Comparison of ENCODE assay signal across 7 cellular contexts in genomic region chr12:70367268-70368141, GRCh38. TPM values are rescaled to one million over a fixed set of nuclear protein-coding genes. Genes with fewer than 3 reads are reported as not detected.
DNase-seq lines count a peak whose midpoint lies in the region; ATAC-seq, FAIRE-seq and TF ChIP-seq lines count a peak whose summit lies in the region.

No MANE protein-coding gene starts in this region.

- no peaks in the 10 kb centered on the region for H3K9me2 ChIP-seq in GM23338 (ENCODE audit: insufficient read depth)
- no peaks in the 10 kb centered on the region for H3K9me2 ChIP-seq in SU-DHL-6 (replicated peaks; ENCODE audit: insufficient read depth, low read length)

- H2AFZ ChIP-seq in GM23338 (peak overlapping the region; percentile 92), SU-DHL-6 (ENCODE audit: low read depth, low read length, severe bottlenecking) (peak overlapping the region; percentile 90)

- no peak for FAIRE-seq in pancreas (lab: Jason Lieb, UNC)

- H3K27ac ChIP-seq in GM23338 (ENCODE audit: low read depth) (no peak overlapping the region), SU-DHL-6 (ENCODE audit: low read depth, low read length) (no peak overlapping the region), gastroesophageal sphincter (peak overlapping the region in 3 of 4 donors; percentile 28 to 71 (median 55)), pancreas (no peak overlapping the region)

- H3K36me3 Mint-ChIP-seq in GM23338 (ENCODE audit: low read depth), result peaks cover 11% of the 10 kb centered on the region

- peak overlapping the region; percentile 66 for H3K9ac ChIP-seq in SU-DHL-6 (ENCODE audit: low read length)

- H3K9me3 ChIP-seq in SU-DHL-6 (ENCODE audit: insufficient read depth, low read length), result no peaks in the 10 kb centered on the region
- H3K9me3 ChIP-seq in gastroesophageal sphincter, result no peaks in the 10 kb centered on the region
- no peaks in the 10 kb centered on the region for H3K9me3 ChIP-seq in pancreas

- ATAC-seq in GM23338, result peak; percentile 2
- no peak for ATAC-seq in gastroesophageal sphincter
- ATAC-seq in pancreas, result peak in 1 of 4 donors; percentile 6
- ATAC-seq in GM18505 (IDR thresholded peaks at IDR 0.05; ENCODE audit: unreplicated experiment), result no peak

- H3K4me2 ChIP-seq in GM23338 (peak overlapping the region; percentile 97), SU-DHL-6 (ENCODE audit: low read depth, low read length, poor library complexity, severe bottlenecking) (peak overlapping the region; percentile 91)

- TF ChIP-seq EP300 in gastroesophageal sphincter (IDR thresholded peaks at IDR 0.05), result no peak

- intact Hi-C loops in pancreas (cut with DNase I), result no loop called here

- no peak for TF ChIP-seq POLR2A in gastroesophageal sphincter (IDR thresholded peaks at IDR 0.05)
- no peak for TF ChIP-seq POLR2A in GM18505 (IDR thresholded peaks at IDR 0.05; ENCODE audit: borderline replicate concordance, extremely low read depth, insufficient read depth, insufficient read length)

- peak overlapping the region; percentile 89 for H3K4me3 ChIP-seq in GM23338
- H3K4me3 ChIP-seq in SU-DHL-6 (ENCODE audit: insufficient read depth, low read length, poor library complexity, severe bottlenecking), result peak overlapping the region; percentile 93
- H3K4me3 ChIP-seq in gastroesophageal sphincter, result peak overlapping the region; percentile 47 to 80
- H3K4me3 ChIP-seq in pancreas, result peak overlapping the region; percentile 39 to 75 (median 56)

- H3K79me2 ChIP-seq in GM23338 (replicated peaks; ENCODE audit: insufficient read depth) (peaks cover 48% of the 10 kb centered on the region), SU-DHL-6 (ENCODE audit: insufficient read depth, low read length) (no peaks in the 10 kb centered on the region)

- no peaks in the 10 kb centered on the region; the same call in 1 of the 2 replicates for H3F3A ChIP-seq in GM23338 (replicated peaks; ENCODE audit: low read depth)
- peaks cover 31% of the 10 kb centered on the region for H3F3A ChIP-seq in SU-DHL-6 (ENCODE audit: insufficient read depth)

- H4K20me1 ChIP-seq in GM23338 (replicated peaks; ENCODE audit: insufficient read depth) (0 out of 2 replicates have a peak, but pooled peaks cover 3% of the 10 kb centered on the region), SU-DHL-6 (ENCODE audit: low read depth, low read length) (no peaks in the 10 kb centered on the region)

- peaks cover 23% of the 10 kb centered on the region for H3K4me1 ChIP-seq in GM23338 (ENCODE audit: insufficient read depth)
- H3K4me1 ChIP-seq in gastroesophageal sphincter, result peaks cover 0 to 23% (median 8%) of the 10 kb centered on the region in 3 donors
- peaks cover 0 to 8% (median 3%) of the 10 kb centered on the region in 3 donors for H3K4me1 ChIP-seq in pancreas

- no peak overlapping the region for H3K27ac Mint-ChIP-seq in GM23338

- peak; percentile 30 for DNase-seq in GM23338 (ENCODE audit: low spot score)
- DNase-seq in pancreas, result no peak
- DNase-seq in NCI-H1694 treated with DMSO at 0.1 percent for 48 hours (lab: John Stamatoyannopoulos, UW), result no peak
- no peak for DNase-seq in germinal center (ENCODE audit: low spot score)

- 18 to 53% methylated on average over 2 to 10 of the region's 19 CpGs for WGBS in gastroesophageal sphincter (ENCODE audit: low coverage in 1 of 2), 2 donors
- WGBS in pancreas, 2 donors, result 13 to 14% methylated on average over 19 of the region's 19 CpGs

- peaks cover 10% of the 10 kb centered on the region for H3K4me1 Mint-ChIP-seq in GM23338

- H3K36me3 ChIP-seq in GM23338 (ENCODE audit: insufficient read depth), result no peaks in the 10 kb centered on the region
- H3K36me3 ChIP-seq in SU-DHL-6 (ENCODE audit: low read length), result no peaks in the 10 kb centered on the region
- H3K36me3 ChIP-seq in gastroesophageal sphincter, result no peaks in the 10 kb centered on the region
- H3K36me3 ChIP-seq in pancreas, result no peaks in the 10 kb centered on the region

- no peak for TF ChIP-seq CTCF in GM23338 (conservative IDR thresholded peaks at IDR 0.05; ENCODE audit: low read depth in 2 of 2)
- no peak for TF ChIP-seq CTCF in SU-DHL-6 (IDR thresholded peaks at IDR 0.05; ENCODE audit: insufficient read depth, low read length, poor library complexity, severe bottlenecking)
- TF ChIP-seq CTCF in gastroesophageal sphincter (IDR thresholded peaks at IDR 0.05), result no peak
- no peak for TF ChIP-seq CTCF in pancreas (IDR thresholded peaks at IDR 0.05)

- H3K9me3 Mint-ChIP-seq in GM23338, result peaks cover 3% of the 10 kb centered on the region; the same call in 1 of the 3 replicates

- peak overlapping the region; percentile 94 for H3K4me3 Mint-ChIP-seq in GM23338

- H3K27me3 Mint-ChIP-seq in GM23338 (ENCODE audit: insufficient read depth, low read depth, poor library complexity), result peaks cover 17% of the 10 kb centered on the region

- peaks cover 29% of the 10 kb centered on the region for H3K27me3 ChIP-seq in GM23338 (ENCODE audit: insufficient read depth)
- no peaks in the 10 kb centered on the region for H3K27me3 ChIP-seq in SU-DHL-6 (ENCODE audit: low read length)
- peaks cover 53% of the 10 kb centered on the region for H3K27me3 ChIP-seq in gastroesophageal sphincter
- H3K27me3 ChIP-seq in pancreas, result peaks cover 0 to 23% (median 0%) of the 10 kb centered on the region in 4 donors

TF ChIP-seq in GM23338, 12 proteins besides CTCF, POLR2A, EP300 and RAD21 (continues in another document):
- TF ChIP-seq EZH2phosphoT487 (IDR thresholded peaks at IDR 0.05; ENCODE audit: unreplicated experiment) (no peak), JUNB (IDR thresholded peaks at IDR 0.05; ENCODE audit: unreplicated experiment) (no peak), REST (IDR thresholded peaks at IDR 0.05; ENCODE audit: unreplicated experiment) (no peak), CREB1 (CRISPR knock-in tag; IDR thresholded peaks at IDR 0.05; ENCODE audit: low read depth) (no peak), NANOG (IDR thresholded peaks at IDR 0.05; ENCODE audit: borderline replicate concordance) (no peak), STAT1 (IDR thresholded peaks at IDR 0.05; ENCODE audit: unreplicated experiment) (no peak), ZNF114 (CRISPR knock-in tag; IDR thresholded peaks at IDR 0.05) (no peak), POLR2AphosphoS5 (IDR thresholded peaks at IDR 0.05; ENCODE audit: low read depth) (no peak)

RNA-seq across cellular contexts. Expression of gene KCNMB4, which starts 1.4 kb away (rescaled TPM):
- total RNA-seq in GM23338 (2014; rRNA removed; shearing (Covaris generic)), result 14.7 and 18.0 TPM in 2 replicates
- 9.4 and 11.3 TPM in 2 replicates for polyA plus RNA-seq in GM23338 (2016; fragmentation: Nextera tagmentation; extraction: Ambion mirVana)
- 1 to 10 TPM; 4.0 to 7.2 (median 5.8) TPM for total RNA-seq in gastroesophageal sphincter
- 1 to 10 TPM in 1 of 6 donors, under 1 TPM in 5; 0.12 to 1.1 (median 0.26) TPM for total RNA-seq in pancreas
- polyA plus RNA-seq in pancreas, result under 1 TPM; 0.38 to 0.61 TPM

Comparison
In these comparisons a context has a peak if more than half of its experiments do, and no peak if none do; other contexts are left out.
1. H3K27ac ChIP-seq: peak in gastroesophageal sphincter (3 of 4); none in GM23338 (single experiment), SU-DHL-6 (single experiment) and pancreas (0 of 4).
2. Peak in every context shown above with its lines, with median percentiles within 50 percentile points of each other: H3K4me3 ChIP-seq.